ENCODE assay signal across 17 cellular contexts in genomic region chr1:174398246-174398645, GRCh38. TPM values are rescaled to one million over a fixed set of nuclear protein-coding genes. Genes with fewer than 3 reads are reported as not detected.
A peak's percentile ranks its signal among the peaks of the same experiment; 100 is the strongest.
DNase-seq lines count a peak whose midpoint lies in the region; ATAC-seq and TF ChIP-seq lines count a peak whose summit lies in the region.
"Had no signal": no experiment of that assay in that cellular context is flagged by ENCODE, and none has a peak within 500 bp of the region (broad histone marks: within the 10 kb centered on the region; RNA-seq: fewer than 3 reads in every experiment).

No MANE protein-coding gene starts in this region.

- ATAC-seq in HG03025 (IDR thresholded peaks at IDR 0.05; ENCODE audit: low FRiP score, unreplicated experiment), result no peak

- H3K9me3 Mint-ChIP-seq in type B pancreatic cell, result no peaks in the 10 kb centered on the region

- no peaks in the 10 kb centered on the region for H3K27me3 ChIP-seq in SJSA1 (replicated peaks)
- H3K27me3 ChIP-seq: suprapubic skin had no signal

- peak; percentile 86 for DNase-seq in COLO829 (ENCODE audit: low spot score)
- peak; percentile 16 for DNase-seq in HFF-Myc (ENCODE audit: extremely low read depth, low read depth)
- peak; percentile 49 to 58 for DNase-seq in SJSA1 (ENCODE audit: low read depth in 1 of 2, low spot score in 2 of 2)
- DNase-seq in glomerular visceral epithelial cell (ENCODE audit: extremely low spot score), result peak; percentile 50
- no peak for DNase-seq in A172 (ENCODE audit: low spot score)
- DNase-seq in type B pancreatic cell (ENCODE audit: extremely low spot score, unreplicated experiment), result no peak
- no peak for DNase-seq in caudate nucleus (lab: John Stamatoyannopoulos, UW)
- DNase-seq: activated CD4-positive, alpha-beta T cell treated with anti-CD3 and anti-CD28 coated beads, Interleukin-2, amount 10 ng/mL, durations not matched to agents 24 days and 14 days; activated T-cell treated with anti-CD3 and anti-CD28 coated beads, Interleukin-2, amount 50 U/mL, for 1 hour; mammary epithelial cell; NCI-H1092 treated with DMSO at 0.1 percent for 48 hours; retina; Right ventricle myocardium superior; stimulated activated CD4-positive, alpha-beta T cell treated with anti-CD3 and anti-CD28 coated beads, Interleukin-1b, Interleukin-23, amount 100 ng/mL, for 48 hours had no signal

- peaks cover 13% of the 10 kb centered on the region for H3K4me1 ChIP-seq in SJSA1 (replicated peaks)
- H3K4me1 ChIP-seq: suprapubic skin had no signal

- no peak overlapping the region for H3K27ac Mint-ChIP-seq in type B pancreatic cell
- H3K27ac Mint-ChIP-seq: activated CD4-positive, alpha-beta T cell treated with anti-CD3 and anti-CD28 coated beads, Interleukin-2, amount 10 ng/mL, durations not matched to agents 24 days and 14 days had no signal

- no peaks in the 10 kb centered on the region for H3K4me1 Mint-ChIP-seq in type B pancreatic cell (ENCODE audit: unreplicated experiment)
- H3K4me1 Mint-ChIP-seq: neural crest cell had no signal

- no peaks in the 10 kb centered on the region for H3K27me3 Mint-ChIP-seq in type B pancreatic cell
- H3K27me3 Mint-ChIP-seq: activated CD4-positive, alpha-beta T cell treated with anti-CD3 and anti-CD28 coated beads, Interleukin-2, amount 10 ng/mL, durations not matched to agents 24 days and 14 days had no signal

- TF ChIP-seq CTCF in HFF-Myc (IDR thresholded peaks at IDR 0.05; ENCODE audit: low read depth, low read length, missing control alignments), result no peak
- no peak for TF ChIP-seq CTCF in type B pancreatic cell (conservative IDR thresholded peaks at IDR 0.05)

- H3K27ac ChIP-seq in SJSA1, result no peak overlapping the region
- no peak overlapping the region for H3K27ac ChIP-seq in caudate nucleus (ENCODE audit: low read depth, low read length)
- H3K27ac ChIP-seq: suprapubic skin had no signal

- no peak overlapping the region for H3K4me3 Mint-ChIP-seq in type B pancreatic cell
- H3K4me3 Mint-ChIP-seq: activated CD4-positive, alpha-beta T cell treated with anti-CD3 and anti-CD28 coated beads, Interleukin-2, amount 10 ng/mL, durations not matched to agents 24 days and 14 days; neural crest cell had no signal

- H3K4me3 ChIP-seq in HFF-Myc (replicated peaks; ENCODE audit: low read depth, low read length) (no peak overlapping the region), SJSA1 (no peak overlapping the region)
- H3K4me3 ChIP-seq: suprapubic skin had no signal

- H3K36me3 ChIP-seq in SJSA1, result no peaks in the 10 kb centered on the region

- H3K36me3 Mint-ChIP-seq in type B pancreatic cell, result peaks cover 5% of the 10 kb centered on the region

- H3K9me3 ChIP-seq in SJSA1 (replicated peaks), result no peaks in the 10 kb centered on the region
- H3K9me3 ChIP-seq: suprapubic skin had no signal

RNA-seq across cellular contexts. Expression of gene GPR52, which starts 49.5 kb away (rescaled TPM):
- total RNA-seq in SJSA1 (2014; rRNA removed; shearing (Covaris generic)), result 0.24 and 1.3 TPM in 2 replicates
- 0.17 TPM in 1 of 2 replicates, not detected in the other for total RNA-seq in A172 (2014; rRNA removed; shearing (Covaris generic))
- total RNA-seq in type B pancreatic cell (ENCODE audit: low replicate concordance), result 0.43 and 0.94 TPM in 2 replicates

Comparison
In these comparisons a context has a peak if more than half of its experiments do, and no peak if none do; other contexts are left out.
1. DNase-seq: peak in COLO829 (single experiment), HFF-Myc (single experiment), SJSA1 (2 of 2) and glomerular visceral epithelial cell (single experiment); none in A172 (single experiment), type B pancreatic cell (single experiment) and caudate nucleus (0 of 61).